ENCODE assay signal across 1 cellular context in genomic region chr2:28449489-28450395, GRCh38.
TF ChIP-seq lines count a peak whose summit lies in the region.

No MANE protein-coding gene starts in this region.

TF ChIP-seq in HEK293, 187 proteins besides CTCF, POLR2A, EP300 and RAD21 (continued from another document):
- TF ChIP-seq ZBTB44 (tag by site-specific recombination; IDR thresholded peaks at IDR 0.05) (no peak), ZNF670 (tag by site-specific recombination; IDR thresholded peaks at IDR 0.05; ENCODE audit: low read depth) (no peak), ZNF629 (tag by site-specific recombination; IDR thresholded peaks at IDR 0.05) (peak; percentile 85), WT1 (tag by site-specific recombination; IDR thresholded peaks at IDR 0.05) (no peak), REST (tag by site-specific recombination; IDR thresholded peaks at IDR 0.05) (no peak), SCRT1 (tag by site-specific recombination; IDR thresholded peaks at IDR 0.05; ENCODE audit: borderline replicate concordance) (no peak), ZNF24 (tag by site-specific recombination; IDR thresholded peaks at IDR 0.05) (no peak), MZF1 (tag by site-specific recombination; IDR thresholded peaks at IDR 0.05; ENCODE audit: borderline replicate concordance) (peak; percentile 95), ZNF521 (tag by site-specific recombination; IDR thresholded peaks at IDR 0.05) (no peak), ZNF354C (tag by site-specific recombination; IDR thresholded peaks at IDR 0.05; ENCODE audit: borderline replicate concordance, low read depth) (no peak), SP7 (tag by site-specific recombination; IDR thresholded peaks at IDR 0.05) (peak; percentile 76; the same call in 1 of the 2 replicates), HOXC10 (CRISPR knock-in tag; IDR thresholded peaks at IDR 0.05) (no peak), ZNF558 (tag by site-specific recombination; IDR thresholded peaks at IDR 0.05) (0 out of 2 replicates have a peak, but pooled peaks have one; percentile 12), ZNF514 (tag by site-specific recombination; IDR thresholded peaks at IDR 0.05) (no peak), ZNF626 (tag by site-specific recombination; IDR thresholded peaks at IDR 0.05) (no peak), ZFP69B (tag by site-specific recombination; IDR thresholded peaks at IDR 0.05) (peak; percentile 80), PRDM6 (tag by site-specific recombination; IDR thresholded peaks at IDR 0.05) (no peak), ZBTB49 (tag by site-specific recombination; IDR thresholded peaks at IDR 0.05; ENCODE audit: low read depth) (no peak), KLF17 (tag by site-specific recombination; IDR thresholded peaks at IDR 0.05) (peak; percentile 88), HOXD13 (CRISPR knock-in tag; IDR thresholded peaks at IDR 0.05; ENCODE audit: borderline replicate concordance) (no peak), ZFP37 (tag by site-specific recombination; IDR thresholded peaks at IDR 0.05) (peak; percentile 43; the same call in 1 of the 2 replicates), BCL11A (tag by site-specific recombination; IDR thresholded peaks at IDR 0.05; ENCODE audit: low read depth) (no peak), ZNF423 (tag by site-specific recombination; IDR thresholded peaks at IDR 0.05) (no peak), ZNF776 (tag by site-specific recombination; IDR thresholded peaks at IDR 0.05; ENCODE audit: borderline replicate concordance) (no peak), ZSCAN4 (tag by site-specific recombination; IDR thresholded peaks at IDR 0.05) (no peak), ZNF169 (tag by site-specific recombination; IDR thresholded peaks at IDR 0.05) (no peak), EGR2 (tag by site-specific recombination; IDR thresholded peaks at IDR 0.05; ENCODE audit: low read depth) (peak; percentile 89), ZNF549 (tag by site-specific recombination; IDR thresholded peaks at IDR 0.05) (no peak), ZNF266 (tag by site-specific recombination; IDR thresholded peaks at IDR 0.05; ENCODE audit: low read depth) (no peak), ZBTB21 (tag by site-specific recombination; IDR thresholded peaks at IDR 0.05) (peak; percentile 59; the same call in 1 of the 2 replicates), ZNF214 (tag by site-specific recombination; IDR thresholded peaks at IDR 0.05; ENCODE audit: borderline replicate concordance) (no peak), ZNF324 (tag by site-specific recombination; IDR thresholded peaks at IDR 0.05) (no peak), TSHZ1 (tag by site-specific recombination; IDR thresholded peaks at IDR 0.05; ENCODE audit: borderline replicate concordance) (peak; percentile 40; the same call in 1 of the 2 replicates), ZNF449 (tag by site-specific recombination; IDR thresholded peaks at IDR 0.05) (no peak), SP3 (tag by site-specific recombination; IDR thresholded peaks at IDR 0.05) (no peak; the same call in 1 of the 2 replicates), ZNF529 (tag by site-specific recombination; IDR thresholded peaks at IDR 0.05; ENCODE audit: insufficient replicate concordance) (no peak), ATF2 (tag by site-specific recombination; IDR thresholded peaks at IDR 0.05; ENCODE audit: low read depth) (peak; percentile 92), ZSCAN23 (tag by site-specific recombination; IDR thresholded peaks at IDR 0.05) (no peak), BCL11B (tag by site-specific recombination; IDR thresholded peaks at IDR 0.05; ENCODE audit: low read depth) (no peak), ZNF555 (tag by site-specific recombination; conservative IDR thresholded peaks at IDR 0.05) (no peak), ZNF510 (tag by site-specific recombination; IDR thresholded peaks at IDR 0.05; ENCODE audit: insufficient replicate concordance) (no peak), ZNF10 (tag by site-specific recombination; IDR thresholded peaks at IDR 0.05) (no peak), TRIM28 (IDR thresholded peaks at IDR 0.05; ENCODE audit: borderline replicate concordance, low read length) (peak; percentile 20; the same call in 1 of the 2 replicates), ZXDB (tag by site-specific recombination; IDR thresholded peaks at IDR 0.05) (no peak)
